10 cellular contexts compared by ENCODE assay signal in the genomic region with DNA sequence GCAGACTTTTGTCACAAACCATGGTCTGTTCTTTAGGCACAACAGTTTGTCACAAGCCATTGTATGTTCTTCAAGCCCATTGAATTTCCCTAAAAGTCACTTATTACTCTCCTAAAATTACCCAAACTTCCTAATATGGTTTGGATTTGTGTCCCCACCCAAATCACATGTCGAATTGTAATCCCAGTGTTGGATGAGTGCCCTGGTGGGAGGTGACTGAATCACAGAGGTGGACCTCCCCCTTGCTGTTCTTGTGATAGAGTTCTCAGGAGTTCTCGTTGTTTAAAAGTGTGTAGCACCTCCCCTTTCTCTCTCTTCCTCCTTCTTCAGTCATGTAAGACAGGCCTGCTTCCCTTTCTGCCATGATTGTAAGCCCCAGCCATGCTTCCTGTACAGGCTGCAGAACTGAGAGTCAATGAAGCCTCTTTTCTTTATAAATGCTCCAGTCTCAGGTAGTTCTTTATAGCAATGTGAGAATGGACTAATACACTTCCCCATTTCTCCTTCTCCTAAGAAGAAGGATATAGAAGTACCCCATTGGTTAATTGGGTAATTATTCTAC. TPM values are rescaled to one million over a fixed set of nuclear protein-coding genes. Genes with fewer than 3 reads are reported as not detected.
DNase-seq lines count a peak whose midpoint lies in the region; ATAC-seq and TF ChIP-seq lines count a peak whose summit lies in the region.
"Had no signal": no experiment of that assay in that cellular context is flagged by ENCODE, and none has a peak within 500 bp of the region (broad histone marks: within the 10 kb centered on the region; RNA-seq: fewer than 3 reads in every experiment).

No MANE protein-coding gene starts in this region.

- POLR2A ChIA-PET in CD8-positive, alpha-beta T cell (lab: Charles Lee): no interaction called here

- no peaks in the 10 kb centered on the region for H3K9me3 ChIP-seq in neuronal stem cell (replicated peaks in 1 of 2; ENCODE audit: control insufficient read depth in 2 of 2, insufficient read depth in 1 of 2, low read depth in 1 of 2, low read length in 2 of 2)
- H3K9me3 ChIP-seq in CD8-positive, alpha-beta T cell (ENCODE audit: low read length): no peaks in the 10 kb centered on the region
- H3K9me3 ChIP-seq: pancreas had no signal

- peaks cover 5% of the 10 kb centered on the region for H3K36me3 Mint-ChIP-seq in stimulated activated memory B cell treated with anti-CD40 and anti-IgM and Interleukin-4, amounts not matched to agents 10 μg/mL and 1 μg/mL and 100 μg/mL, for 72 hours
- H3K36me3 Mint-ChIP-seq in CD8-positive, alpha-beta T cell: no peaks in the 10 kb centered on the region

- H4K91ac ChIP-seq in neuronal stem cell (ENCODE audit: low read depth, low read length, poor library complexity): no peak overlapping the region

- WGBS in neuronal stem cell (ENCODE audit: extremely low coverage in 2 of 2, insufficient read length in 2 of 2, insufficient replicate concordance in 1 of 2), 2 donors: no CpG with 5 or more reads among the region's 2 CpGs

- H2BK12ac ChIP-seq in neuronal stem cell (ENCODE audit: low read length): no peak overlapping the region

- H3K18ac ChIP-seq in neuronal stem cell (ENCODE audit: low read length): no peak overlapping the region

- H3K4me3 ChIP-seq in neuronal stem cell (ENCODE audit: low read length in 2 of 2): no peak overlapping the region
- H3K4me3 ChIP-seq in CD8-positive, alpha-beta T cell (ENCODE audit: low read depth, low read length): no peak overlapping the region
- H3K4me3 ChIP-seq: hepatocyte, pancreas had no signal

- intact Hi-C loops in CD8-positive, alpha-beta T cell (cut with DNase I, micrococcal nuclease): loop anchor here (5.0 kb wide), 2 partner anchors 33 to 38 kb away; no protein-coding TSS in a partner anchor

- no peak overlapping the region for H3K27ac ChIP-seq in neuronal stem cell (replicated peaks; ENCODE audit: low read length)
- no peak overlapping the region for H3K27ac ChIP-seq in CD8-positive, alpha-beta T cell (ENCODE audit: low read depth, low read length)
- H3K27ac ChIP-seq: hepatocyte, pancreas had no signal

- peak overlapping the region; percentile 88 for H3K27ac Mint-ChIP-seq in stimulated activated memory B cell treated with anti-CD40 and anti-IgM and Interleukin-4, amounts not matched to agents 10 μg/mL and 1 μg/mL and 100 μg/mL, for 72 hours
- H3K27ac Mint-ChIP-seq in CD8-positive, alpha-beta T cell: no peak overlapping the region

- no peak overlapping the region for H2AK5ac ChIP-seq in neuronal stem cell (ENCODE audit: low read depth, low read length)

- H2BK15ac ChIP-seq in neuronal stem cell (ENCODE audit: low read length): no peak overlapping the region

- TF ChIP-seq CTCF in CD8-positive, alpha-beta T cell (IDR thresholded peaks at IDR 0.05): no peak

- H2BK120ac ChIP-seq in neuronal stem cell (ENCODE audit: low read depth, low read length): no peak overlapping the region

- peaks cover 5 to 6% of the 10 kb centered on the region in 2 donors for H3K4me1 ChIP-seq in neuronal stem cell (ENCODE audit: control insufficient read depth in 2 of 2, insufficient read depth in 1 of 2, low read depth in 1 of 2, low read length in 2 of 2)
- H3K4me1 ChIP-seq in CD8-positive, alpha-beta T cell (ENCODE audit: insufficient read depth, low read length): no peaks in the 10 kb centered on the region
- H3K4me1 ChIP-seq: pancreas had no signal

- H3K9ac ChIP-seq in neuronal stem cell (ENCODE audit: low read depth, low read length, poor library complexity): no peak overlapping the region

- no peak overlapping the region for H3K4ac ChIP-seq in neuronal stem cell (ENCODE audit: low read length)

- H3K27me3 Mint-ChIP-seq in stimulated activated memory B cell treated with anti-CD40 and anti-IgM and Interleukin-4, amounts not matched to agents 10 μg/mL and 1 μg/mL and 100 μg/mL, for 72 hours: no peaks in the 10 kb centered on the region
- no peaks in the 10 kb centered on the region for H3K27me3 Mint-ChIP-seq in CD8-positive, alpha-beta T cell (ENCODE audit: low read depth)

- H3K79me1 ChIP-seq in neuronal stem cell (ENCODE audit: low read depth, low read length): no peaks in the 10 kb centered on the region

- H2AFZ ChIP-seq in neuronal stem cell (ENCODE audit: low read length): no peak overlapping the region
- H2AFZ ChIP-seq: hepatocyte had no signal

- ATAC-seq in GM19324 (IDR thresholded peaks at IDR 0.05; ENCODE audit: low FRiP score, unreplicated experiment): peak; percentile 73
- ATAC-seq in HG02870 (IDR thresholded peaks at IDR 0.05; ENCODE audit: unreplicated experiment): peak; percentile 91
- ATAC-seq in stimulated activated memory B cell treated with anti-CD40 and anti-IgM and Interleukin-4, amounts not matched to agents 10 μg/mL and 1 μg/mL and 100 μg/mL, for 72 hours: peak; percentile 97
- ATAC-seq in CD8-positive, alpha-beta T cell: no peak

- no peak overlapping the region for H4K8ac ChIP-seq in neuronal stem cell (ENCODE audit: low read depth, low read length)

- DNase-seq in NAMALWA (ENCODE audit: low spot score) (peak; percentile 19), DMS153 treated with DMSO at 0.1 percent for 48 hours (lab: John Stamatoyannopoulos, UW; ENCODE audit: unreplicated experiment) (no peak), neuronal stem cell (ENCODE audit: low spot score) (no peak)
- no peak for DNase-seq in CD8-positive, alpha-beta T cell
- DNase-seq: NCI-H2171 treated with DMSO at 0.1 percent for 48 hours, pancreas had no signal

- peak overlapping the region; percentile 46 for H3K4me3 Mint-ChIP-seq in stimulated activated memory B cell treated with anti-CD40 and anti-IgM and Interleukin-4, amounts not matched to agents 10 μg/mL and 1 μg/mL and 100 μg/mL, for 72 hours
- no peak overlapping the region for H3K4me3 Mint-ChIP-seq in CD8-positive, alpha-beta T cell

- H3K9me3 Mint-ChIP-seq in stimulated activated memory B cell treated with anti-CD40 and anti-IgM and Interleukin-4, amounts not matched to agents 10 μg/mL and 1 μg/mL and 100 μg/mL, for 72 hours: peaks cover 9% of the 10 kb centered on the region
- H3K9me3 Mint-ChIP-seq in CD8-positive, alpha-beta T cell: no peaks in the 10 kb centered on the region

- H3K4me1 Mint-ChIP-seq in stimulated activated memory B cell treated with anti-CD40 and anti-IgM and Interleukin-4, amounts not matched to agents 10 μg/mL and 1 μg/mL and 100 μg/mL, for 72 hours: peaks cover 20% of the 10 kb centered on the region
- H3K4me1 Mint-ChIP-seq in CD8-positive, alpha-beta T cell (ENCODE audit: low read depth): peaks cover 8% of the 10 kb centered on the region

- peaks cover 0 to 5% (median 0%) of the 10 kb centered on the region in 3 experiments for H3K27me3 ChIP-seq in neuronal stem cell (ENCODE audit: control insufficient read depth in 3 of 3, insufficient read depth in 3 of 3, low read depth in 1 of 3, low read length in 3 of 3)
- no peaks in the 10 kb centered on the region for H3K27me3 ChIP-seq in CD8-positive, alpha-beta T cell (ENCODE audit: insufficient read depth, low read length)
- H3K27me3 ChIP-seq: hepatocyte, pancreas had no signal

- no peak overlapping the region for H3K23ac ChIP-seq in neuronal stem cell (ENCODE audit: low read depth, low read length, poor library complexity)

- no peak overlapping the region for H3K14ac ChIP-seq in neuronal stem cell (ENCODE audit: low read length)

- CTCF ChIA-PET in CD8-positive, alpha-beta T cell (lab: Charles Lee): interaction anchor here (2.3 kb wide), 1 partner anchor 10 kb away, joined by 9 read pairs; no protein-coding TSS in a partner anchor

- no peaks in the 10 kb centered on the region for H3K36me3 ChIP-seq in neuronal stem cell (replicated peaks in 1 of 2; ENCODE audit: control insufficient read depth in 2 of 2, insufficient read depth in 2 of 2, low read length in 2 of 2)
- no peaks in the 10 kb centered on the region for H3K36me3 ChIP-seq in CD8-positive, alpha-beta T cell (ENCODE audit: insufficient read depth, low read length)
- H3K36me3 ChIP-seq: pancreas had no signal

- H3K4me2 ChIP-seq in neuronal stem cell (ENCODE audit: insufficient read depth, low read length, poor library complexity, severe bottlenecking): no peak overlapping the region
- H3K4me2 ChIP-seq: hepatocyte had no signal

- no peak overlapping the region for H2BK5ac ChIP-seq in neuronal stem cell (ENCODE audit: low read length)

RNA-seq across cellular contexts. Expression of a gene that starts 11.2 kb away (rescaled TPM):
- polyA plus RNA-seq in neuronal stem cell (2013, experiment 1 of 2): 24.1 TPM
- polyA plus RNA-seq in neuronal stem cell (2013, experiment 2 of 2): 24.1 TPM
- total RNA-seq in CD8-positive, alpha-beta T cell: 100 to 1,000 TPM; 191 to 195 TPM
